In genomic region chr11:8338138-8338537, GRCh38 we compare ENCODE assay signal across 8 cellular contexts.
A peak's percentile ranks its signal among the peaks of the same experiment; 100 is the strongest.
DNase-seq lines count a peak whose midpoint lies in the region; ATAC-seq, FAIRE-seq and TF ChIP-seq lines count a peak whose summit lies in the region.

No MANE protein-coding gene starts in this region.

- peak; percentile 17 for DNase-seq in AG10803 (ENCODE audit: low read depth)
- peak; percentile 65 for DNase-seq in GM12891 (ENCODE audit: insufficient read length, low spot score)
- DNase-seq in NCI-H1092 treated with DMSO at 0.1 percent for 48 hours (lab: John Stamatoyannopoulos, UW), result peak; percentile 17
- peak; percentile 60 for DNase-seq in activated naive CD8-positive, alpha-beta T cell treated with anti-CD3 and anti-CD28 coated beads, Interleukin-2, amount 10 ng/mL, durations not matched to agents 7 days and 5 days
- DNase-seq in iPS-NIHi11 (ENCODE audit: low spot score), result peak; percentile 88
- DNase-seq in stimulated activated naive CD8-positive, alpha-beta T cell treated with anti-CD3 and anti-CD28 coated beads, Interleukin-15, Interleukin-2, amounts not matched to agents 100 U/mL and 50 U/mL, for 24 hours, result peak; percentile 59
- DNase-seq in effector memory CD4-positive, alpha-beta T cell, result no peak

- no peaks in the 10 kb centered on the region for H3K36me3 Mint-ChIP-seq in activated naive CD8-positive, alpha-beta T cell treated with anti-CD3 and anti-CD28 coated beads, Interleukin-2, amount 10 ng/mL, durations not matched to agents 7 days and 5 days

- no peak overlapping the region for H3K4me3 Mint-ChIP-seq in activated naive CD8-positive, alpha-beta T cell treated with anti-CD3 and anti-CD28 coated beads, Interleukin-2, amount 10 ng/mL, durations not matched to agents 7 days and 5 days

- no peak overlapping the region for H3K27ac Mint-ChIP-seq in activated naive CD8-positive, alpha-beta T cell treated with anti-CD3 and anti-CD28 coated beads, Interleukin-2, amount 10 ng/mL, durations not matched to agents 7 days and 5 days

- H3K9me3 Mint-ChIP-seq in activated naive CD8-positive, alpha-beta T cell treated with anti-CD3 and anti-CD28 coated beads, Interleukin-2, amount 10 ng/mL, durations not matched to agents 7 days and 5 days, result no peaks in the 10 kb centered on the region

- no peaks in the 10 kb centered on the region for H3K4me1 ChIP-seq in effector memory CD4-positive, alpha-beta T cell (ENCODE audit: control insufficient read depth, insufficient read depth, low read length, poor library complexity, severe bottlenecking)

- H3K4me3 ChIP-seq in AG10803 (ENCODE audit: low read length), result no peak overlapping the region
- no peak overlapping the region for H3K4me3 ChIP-seq in effector memory CD4-positive, alpha-beta T cell (ENCODE audit: insufficient read depth, low read depth, low read length, poor library complexity, severe bottlenecking)

- no peaks in the 10 kb centered on the region for H3K36me3 ChIP-seq in effector memory CD4-positive, alpha-beta T cell (ENCODE audit: control insufficient read depth, insufficient read depth, low read length)

- H3K27me3 ChIP-seq in effector memory CD4-positive, alpha-beta T cell (replicated peaks; ENCODE audit: control insufficient read depth, insufficient read depth, low read length, poor library complexity, severe bottlenecking), result peaks cover 2% of the 10 kb centered on the region

- POLR2A ChIA-PET in activated naive CD8-positive, alpha-beta T cell treated with anti-CD3 and anti-CD28 coated beads, Interleukin-2, amount 10 ng/mL, durations not matched to agents 7 days and 5 days (lab: Charles Lee), result no interaction called here

- peaks cover 16% of the 10 kb centered on the region for H3K27me3 Mint-ChIP-seq in activated naive CD8-positive, alpha-beta T cell treated with anti-CD3 and anti-CD28 coated beads, Interleukin-2, amount 10 ng/mL, durations not matched to agents 7 days and 5 days

- FAIRE-seq in GM12891 (lab: Jason Lieb, UNC), result no peak

- TF ChIP-seq POLR2A in GM12891 (IDR thresholded peaks at IDR 0.05; ENCODE audit: low read depth, low read length), result no peak

- TF ChIP-seq CTCF in AG10803 (conservative IDR thresholded peaks at IDR 0.05; ENCODE audit: low read length), result peak; percentile 59

- H3K4me1 Mint-ChIP-seq in activated naive CD8-positive, alpha-beta T cell treated with anti-CD3 and anti-CD28 coated beads, Interleukin-2, amount 10 ng/mL, durations not matched to agents 7 days and 5 days, result peaks cover 1% of the 10 kb centered on the region

- no peaks in the 10 kb centered on the region for H3K9me3 ChIP-seq in effector memory CD4-positive, alpha-beta T cell (ENCODE audit: control insufficient read depth, low read length)

- peak; percentile 47 for ATAC-seq in activated naive CD8-positive, alpha-beta T cell treated with anti-CD3 and anti-CD28 coated beads, Interleukin-2, amount 10 ng/mL, durations not matched to agents 7 days and 5 days (ENCODE audit: low read depth)
- ATAC-seq in stimulated activated naive CD8-positive, alpha-beta T cell treated with anti-CD3 and anti-CD28 coated beads, Interleukin-15, Interleukin-2, amounts not matched to agents 100 U/mL and 50 U/mL, for 24 hours, result peak; percentile 40
- ATAC-seq in GM18861 (IDR thresholded peaks at IDR 0.05; ENCODE audit: unreplicated experiment), result no peak

- H3K27ac ChIP-seq in effector memory CD4-positive, alpha-beta T cell (ENCODE audit: insufficient read depth, low read length, poor library complexity, severe bottlenecking), result no peak overlapping the region

TF ChIP-seq in GM12891, 5 proteins besides CTCF, POLR2A, EP300 and RAD21:
- TF ChIP-seq SPI1 (IDR thresholded peaks at IDR 0.05; ENCODE audit: low read depth, low read length) (no peak), PAX5 (IDR thresholded peaks at IDR 0.05; ENCODE audit: insufficient read depth, low read length, severe bottlenecking) (no peak), TAF1 (IDR thresholded peaks at IDR 0.05; ENCODE audit: low read depth, low read length) (no peak), POU2F2 (IDR thresholded peaks at IDR 0.05; ENCODE audit: low read depth, low read length) (no peak), POLR2AphosphoS5 (IDR thresholded peaks at IDR 0.05; ENCODE audit: low read depth, low read length) (no peak)
TF ChIP-seq in GM12891: peak in this region for 0.

Comparison
In these comparisons a context has a peak if more than half of its experiments do, and no peak if none do; other contexts are left out.
1. DNase-seq: peak in AG10803 (single experiment), GM12891 (single experiment), NCI-H1092 treated with DMSO at 0.1 percent for 48 hours (single experiment), activated naive CD8-positive, alpha-beta T cell treated with anti-CD3 and anti-CD28 coated beads, Interleukin-2, amount 10 ng/mL, durations not matched to agents 7 days and 5 days (single experiment), iPS-NIHi11 (single experiment) and stimulated activated naive CD8-positive, alpha-beta T cell treated with anti-CD3 and anti-CD28 coated beads, Interleukin-15, Interleukin-2, amounts not matched to agents 100 U/mL and 50 U/mL, for 24 hours (single experiment); none in effector memory CD4-positive, alpha-beta T cell (0 of 3).